1 cellular context compared by ENCODE assay signal in genomic region chr11:43601511-43601910, GRCh38.
TF ChIP-seq lines count a peak whose summit lies in the region.

No MANE protein-coding gene starts in this region.

TF ChIP-seq in H1, 55 proteins besides CTCF, POLR2A, EP300 and RAD21 (continued from another document):
- TF ChIP-seq CTBP2 (IDR thresholded peaks at IDR 0.05; ENCODE audit: borderline replicate concordance, insufficient read depth, insufficient read length, low read length) = no peak
- no peak for TF ChIP-seq KDM5A (IDR thresholded peaks at IDR 0.05; ENCODE audit: low read length)
- TF ChIP-seq RBBP5 (IDR thresholded peaks at IDR 0.05; ENCODE audit: borderline replicate concordance, low read depth, low read length) = no peak
- no peak for TF ChIP-seq TBP (IDR thresholded peaks at IDR 0.05; ENCODE audit: low read depth, low read length)
- no peak for TF ChIP-seq ZNF274 (IDR thresholded peaks at IDR 0.05; ENCODE audit: borderline replicate concordance, extremely low read depth, low read length)
